8 cellular contexts compared by ENCODE assay signal in the genomic region with DNA sequence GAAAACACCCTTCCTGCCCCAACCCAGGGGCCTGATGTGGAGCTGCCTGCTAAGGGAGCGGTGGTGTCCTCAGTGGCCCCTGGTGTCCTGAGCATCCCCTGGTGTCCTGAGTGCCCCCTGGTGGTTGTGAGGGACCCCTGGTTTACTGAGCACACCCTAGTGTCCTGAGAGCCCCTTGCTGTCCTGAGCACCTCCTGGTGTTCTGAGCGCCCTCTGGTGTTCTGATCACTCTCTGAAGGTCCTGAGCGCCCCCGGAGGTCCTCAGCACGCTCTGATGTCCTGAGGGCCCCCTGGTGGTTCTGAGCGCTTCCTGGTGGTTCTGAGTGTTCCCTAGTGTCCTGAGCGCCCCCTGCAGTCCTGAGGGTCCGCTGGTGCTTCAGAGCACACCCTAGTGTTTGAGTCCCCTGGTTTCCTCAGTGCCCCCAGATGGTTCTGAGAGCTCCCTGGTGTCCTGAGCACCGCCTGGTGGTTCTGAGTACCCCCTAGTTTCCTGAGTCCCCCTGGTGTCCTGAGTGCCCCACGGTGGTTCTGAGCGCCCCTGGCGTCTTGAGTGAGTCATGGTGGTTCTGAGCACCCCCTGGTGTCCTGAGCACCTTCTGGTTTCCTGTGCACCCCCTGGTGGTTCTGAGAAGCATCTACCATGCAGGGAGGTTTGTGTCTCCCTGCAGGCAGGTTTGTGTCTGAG.
DNase-seq lines count a peak whose midpoint lies in the region; ATAC-seq lines count a peak whose summit lies in the region.

No MANE protein-coding gene starts in this region.

- peak overlapping the region; percentile 70 for H3K27ac Mint-ChIP-seq in stimulated activated memory B cell treated with anti-CD40 and anti-IgM and Interleukin-4, amounts not matched to agents 10 μg/mL and 1 μg/mL and 100 μg/mL, for 72 hours

- H3K4me3 Mint-ChIP-seq in stimulated activated memory B cell treated with anti-CD40 and anti-IgM and Interleukin-4, amounts not matched to agents 10 μg/mL and 1 μg/mL and 100 μg/mL, for 72 hours, result peak overlapping the region; percentile 58

- H3K9me3 Mint-ChIP-seq in stimulated activated memory B cell treated with anti-CD40 and anti-IgM and Interleukin-4, amounts not matched to agents 10 μg/mL and 1 μg/mL and 100 μg/mL, for 72 hours, result no peaks in the 10 kb centered on the region

- ATAC-seq in HG03439 (IDR thresholded peaks at IDR 0.05; ENCODE audit: unreplicated experiment), result peak; percentile 90
- ATAC-seq in stimulated activated memory B cell treated with anti-CD40 and anti-IgM and Interleukin-4, amounts not matched to agents 10 μg/mL and 1 μg/mL and 100 μg/mL, for 72 hours, result peak; percentile 86

- no peaks in the 10 kb centered on the region for H3K27me3 Mint-ChIP-seq in stimulated activated memory B cell treated with anti-CD40 and anti-IgM and Interleukin-4, amounts not matched to agents 10 μg/mL and 1 μg/mL and 100 μg/mL, for 72 hours

- no peaks in the 10 kb centered on the region for H3K36me3 Mint-ChIP-seq in stimulated activated memory B cell treated with anti-CD40 and anti-IgM and Interleukin-4, amounts not matched to agents 10 μg/mL and 1 μg/mL and 100 μg/mL, for 72 hours

- DNase-seq in NCI-H82 (lab: John Stamatoyannopoulos, UW), result peak; percentile 4
- no peak for DNase-seq in NCI-H82 treated with DMSO at 0.1 percent for 48 hours (lab: John Stamatoyannopoulos, UW; ENCODE audit: unreplicated experiment)
- DNase-seq in activated T-cell treated with anti-CD3 and anti-CD28 coated beads, Interleukin-2, amount 50 U/mL, for 1 hour, result peak; percentile 39
- DNase-seq in hepatic stellate cell (ENCODE audit: low spot score), result no peak
- DNase-seq in NCI-H510A treated with DMSO at 0.1 percent for 48 hours (lab: John Stamatoyannopoulos, UW), result no peak
- DNase-seq in amygdala (lab: John Stamatoyannopoulos, UW), result no peak

- peaks cover 10% of the 10 kb centered on the region for H3K4me1 Mint-ChIP-seq in stimulated activated memory B cell treated with anti-CD40 and anti-IgM and Interleukin-4, amounts not matched to agents 10 μg/mL and 1 μg/mL and 100 μg/mL, for 72 hours

Comparison
In these comparisons a context has a peak if more than half of its experiments do, and no peak if none do; other contexts are left out.
1. DNase-seq: peak in NCI-H82 (single experiment) and activated T-cell treated with anti-CD3 and anti-CD28 coated beads, Interleukin-2, amount 50 U/mL, for 1 hour (single experiment); none in NCI-H82 treated with DMSO at 0.1 percent for 48 hours (single experiment), hepatic stellate cell (single experiment), NCI-H510A treated with DMSO at 0.1 percent for 48 hours (single experiment) and amygdala (0 of 56).